ENCODE assay signal across 9 cellular contexts in genomic region chr3:111539351-111540331, GRCh38. TPM values are rescaled to one million over a fixed set of nuclear protein-coding genes. Genes with fewer than 3 reads are reported as not detected.
A peak's percentile ranks its signal among the peaks of the same experiment; 100 is the strongest.
DNase-seq lines count a peak whose midpoint lies in the region; ATAC-seq and TF ChIP-seq lines count a peak whose summit lies in the region.
"Had no signal": no experiment of that assay in that cellular context is flagged by ENCODE, and none has a peak within 500 bp of the region (broad histone marks: within the 10 kb centered on the region; RNA-seq: fewer than 3 reads in every experiment).

No MANE protein-coding gene starts in this region.

- H3K27me3 ChIP-seq in OCI-LY3 (ENCODE audit: low read depth, low read length), result peaks cover 36% of the 10 kb centered on the region
- H3K27me3 ChIP-seq in sigmoid colon, result no peaks in the 10 kb centered on the region

- peaks cover 75% of the 10 kb centered on the region for H3K4me1 Mint-ChIP-seq in activated T-helper 1 cell treated with anti-CD3 and anti-CD28 coated beads, Interleukin-12 subunit alpha, Interleukin-12 subunit beta, Interleukin-2, Interleukin-4 antibody, amounts not matched to agents 30 ng/mL and 10 ng/mL and 1 ng/mL, durations not matched to agents 14 hours and 24 hours and 36 hours (ENCODE audit: low read depth)

- no peak overlapping the region for H2AFZ ChIP-seq in OCI-LY3 (ENCODE audit: low read depth, low read length)

- peak; percentile 81 for ATAC-seq in GM19324 (IDR thresholded peaks at IDR 0.05; ENCODE audit: low FRiP score, unreplicated experiment)
- ATAC-seq in HG03280 (IDR thresholded peaks at IDR 0.05; ENCODE audit: unreplicated experiment), result peak; percentile 76

- H3K27me3 Mint-ChIP-seq in activated T-helper 1 cell treated with anti-CD3 and anti-CD28 coated beads, Interleukin-12 subunit alpha, Interleukin-12 subunit beta, Interleukin-2, Interleukin-4 antibody, amounts not matched to agents 30 ng/mL and 10 ng/mL and 1 ng/mL, durations not matched to agents 14 hours and 24 hours and 36 hours (ENCODE audit: insufficient read depth), result no peaks in the 10 kb centered on the region
- H3K27me3 Mint-ChIP-seq: dendritic cell treated with granulocyte-macrophage colony-stimulating factor and Interleukin-4, amounts not matched to agents 40 ng/mL and 50 ng/mL, for 4 days had no signal

- TF ChIP-seq CTCF in OCI-LY3 (IDR thresholded peaks at IDR 0.05; ENCODE audit: low read depth, low read length), result peak; percentile 94
- TF ChIP-seq CTCF in sigmoid colon (IDR thresholded peaks at IDR 0.05), result peak in 3 of 4 experiments; percentile 42 to 59 (median 53)

- H3K9me3 ChIP-seq in OCI-LY3 (ENCODE audit: insufficient read depth, low read length) (no peaks in the 10 kb centered on the region), sigmoid colon (no peaks in the 10 kb centered on the region)

- no peak for TF ChIP-seq POLR2A in sigmoid colon (IDR thresholded peaks at IDR 0.05)

- peak overlapping the region; percentile 80 for H3K27ac Mint-ChIP-seq in activated T-helper 1 cell treated with anti-CD3 and anti-CD28 coated beads, Interleukin-12 subunit alpha, Interleukin-12 subunit beta, Interleukin-2, Interleukin-4 antibody, amounts not matched to agents 30 ng/mL and 10 ng/mL and 1 ng/mL, durations not matched to agents 14 hours and 24 hours and 36 hours
- H3K27ac Mint-ChIP-seq: dendritic cell treated with granulocyte-macrophage colony-stimulating factor and Interleukin-4, amounts not matched to agents 40 ng/mL and 50 ng/mL, for 4 days had no signal

- H3K79me2 ChIP-seq in OCI-LY3 (ENCODE audit: low read length), result no peaks in the 10 kb centered on the region

- no peak overlapping the region for H3K9ac ChIP-seq in OCI-LY3 (ENCODE audit: low read length)

- intact Hi-C loops in activated T-helper 1 cell treated with anti-CD3 and anti-CD28 coated beads, Interleukin-12 subunit alpha, Interleukin-12 subunit beta, Interleukin-2, Interleukin-4 antibody, amounts not matched to agents 30 ng/mL and 10 ng/mL and 1 ng/mL, durations not matched to agents 14 hours and 24 hours and 36 hours (cut with micrococcal nuclease), result loop anchor here (1.0 to 10.0 kb wide), 7 partner anchors 142 to 1806 kb away; partner anchors contain the start of gene NECTIN3
- intact Hi-C loops in sigmoid colon (cut with DNase I), result no loop called here

- TF ChIP-seq EP300 in sigmoid colon (IDR thresholded peaks at IDR 0.05), result no peak

- peaks cover 30% of the 10 kb centered on the region for H3K4me1 ChIP-seq in OCI-LY3 (ENCODE audit: low read length)
- H3K4me1 ChIP-seq in sigmoid colon, result peaks cover 0 to 4% (median 0%) of the 10 kb centered on the region in 4 donors

- DNase-seq in COLO829 (ENCODE audit: low spot score) (peak; percentile 75), glomerular visceral epithelial cell (ENCODE audit: extremely low spot score) (peak; percentile 72), sigmoid colon (no peak), NCI-H187 treated with DMSO at 0.1 percent for 48 hours (lab: John Stamatoyannopoulos, UW) (no peak)
- peak; percentile 36 for DNase-seq in activated T-helper 1 cell treated with anti-CD3 and anti-CD28 coated beads, Interleukin-12 subunit alpha, Interleukin-12 subunit beta, Interleukin-2, Interleukin-4 antibody, amounts not matched to agents 30 ng/mL and 10 ng/mL and 1 ng/mL, durations not matched to agents 14 hours and 24 hours and 36 hours (ENCODE audit: low spot score)

- H3K36me3 ChIP-seq in OCI-LY3 (replicated peaks; ENCODE audit: low read depth, low read length), result no peaks in the 10 kb centered on the region
- H3K36me3 ChIP-seq in sigmoid colon, result no peaks in the 10 kb centered on the region

- peak overlapping the region; percentile 80 for H3K4me2 ChIP-seq in OCI-LY3 (ENCODE audit: low read length)

- WGBS in sigmoid colon, 2 donors, result 10 to 18% methylated on average over 10 of the region's 10 CpGs

- H4K20me1 ChIP-seq in OCI-LY3 (ENCODE audit: insufficient read depth, low read length), result no peaks in the 10 kb centered on the region

- H3K4me3 Mint-ChIP-seq in activated T-helper 1 cell treated with anti-CD3 and anti-CD28 coated beads, Interleukin-12 subunit alpha, Interleukin-12 subunit beta, Interleukin-2, Interleukin-4 antibody, amounts not matched to agents 30 ng/mL and 10 ng/mL and 1 ng/mL, durations not matched to agents 14 hours and 24 hours and 36 hours, result peak overlapping the region; percentile 77
- H3K4me3 Mint-ChIP-seq: dendritic cell treated with granulocyte-macrophage colony-stimulating factor and Interleukin-4, amounts not matched to agents 40 ng/mL and 50 ng/mL, for 4 days had no signal

- H3K36me3 Mint-ChIP-seq in activated T-helper 1 cell treated with anti-CD3 and anti-CD28 coated beads, Interleukin-12 subunit alpha, Interleukin-12 subunit beta, Interleukin-2, Interleukin-4 antibody, amounts not matched to agents 30 ng/mL and 10 ng/mL and 1 ng/mL, durations not matched to agents 14 hours and 24 hours and 36 hours (ENCODE audit: low read depth), result peaks cover 13% of the 10 kb centered on the region

- peaks cover 4% of the 10 kb centered on the region for H3K9me3 Mint-ChIP-seq in activated T-helper 1 cell treated with anti-CD3 and anti-CD28 coated beads, Interleukin-12 subunit alpha, Interleukin-12 subunit beta, Interleukin-2, Interleukin-4 antibody, amounts not matched to agents 30 ng/mL and 10 ng/mL and 1 ng/mL, durations not matched to agents 14 hours and 24 hours and 36 hours
- H3K9me3 Mint-ChIP-seq: dendritic cell treated with granulocyte-macrophage colony-stimulating factor and Interleukin-4, amounts not matched to agents 40 ng/mL and 50 ng/mL, for 4 days had no signal

- H3K27ac ChIP-seq in OCI-LY3 (ENCODE audit: low read length) (no peak overlapping the region), sigmoid colon (no peak overlapping the region)

- peak overlapping the region; percentile 61 for H3K4me3 ChIP-seq in OCI-LY3 (ENCODE audit: low read length)
- no peak overlapping the region for H3K4me3 ChIP-seq in sigmoid colon

RNA-seq across cellular contexts. Expression of gene CD96, which starts 2.4 kb away (rescaled TPM):
- 79.1 and 79.7 TPM in 2 replicates for total RNA-seq in activated T-helper 1 cell treated with anti-CD3 and anti-CD28 coated beads, Interleukin-12 subunit alpha, Interleukin-12 subunit beta, Interleukin-2, Interleukin-4 antibody, amounts not matched to agents 30 ng/mL and 10 ng/mL and 1 ng/mL, durations not matched to agents 14 hours and 24 hours and 36 hours
- total RNA-seq in sigmoid colon, result 1 to 10 TPM in 1 of 4 donors, under 1 TPM in 2, not detected in 1; under 0.01 to 2.3 (median 0.54) TPM
- polyA plus RNA-seq in sigmoid colon, result 1 to 10 TPM in 2 of 3 donors, under 1 TPM in 1; 0.23 to 8.2 (median 1.8) TPM

RNA-seq across cellular contexts. Expression of gene ZBED2, which starts 55.5 kb away (rescaled TPM):
- total RNA-seq in activated T-helper 1 cell treated with anti-CD3 and anti-CD28 coated beads, Interleukin-12 subunit alpha, Interleukin-12 subunit beta, Interleukin-2, Interleukin-4 antibody, amounts not matched to agents 30 ng/mL and 10 ng/mL and 1 ng/mL, durations not matched to agents 14 hours and 24 hours and 36 hours, result 812 and 827 TPM in 2 replicates
- not detected for total RNA-seq in sigmoid colon
- polyA plus RNA-seq in sigmoid colon, result under 1 TPM in 1 of 3 donors, not detected in 2; 0.92 TPM

Comparison
In these comparisons a context has a peak if more than half of its experiments do, and no peak if none do; other contexts are left out.
1. DNase-seq: peak in COLO829 (single experiment), activated T-helper 1 cell treated with anti-CD3 and anti-CD28 coated beads, Interleukin-12 subunit alpha, Interleukin-12 subunit beta, Interleukin-2, Interleukin-4 antibody, amounts not matched to agents 30 ng/mL and 10 ng/mL and 1 ng/mL, durations not matched to agents 14 hours and 24 hours and 36 hours (single experiment) and glomerular visceral epithelial cell (single experiment); none in sigmoid colon (single experiment) and NCI-H187 treated with DMSO at 0.1 percent for 48 hours (single experiment).
2. RNA of gene CD96, which starts 2.4 kb away (total RNA-seq): 79.1 to 79.7 TPM in activated T-helper 1 cell treated with anti-CD3 and anti-CD28 coated beads, Interleukin-12 subunit alpha, Interleukin-12 subunit beta, Interleukin-2, Interleukin-4 antibody, amounts not matched to agents 30 ng/mL and 10 ng/mL and 1 ng/mL, durations not matched to agents 14 hours and 24 hours and 36 hours; under 0.01 to 2.3 TPM in sigmoid colon; every median in the first group is over 10 times any median in the second.
3. RNA of gene ZBED2, which starts 55.5 kb away (total RNA-seq): 812 to 827 TPM in activated T-helper 1 cell treated with anti-CD3 and anti-CD28 coated beads, Interleukin-12 subunit alpha, Interleukin-12 subunit beta, Interleukin-2, Interleukin-4 antibody, amounts not matched to agents 30 ng/mL and 10 ng/mL and 1 ng/mL, durations not matched to agents 14 hours and 24 hours and 36 hours; not detected in sigmoid colon; every median in the first group is over 100 times any median in the second.